22 cellular contexts compared by ENCODE assay signal in genomic region chr2:25619187-25619586, GRCh38. TPM values are rescaled to one million over a fixed set of nuclear protein-coding genes. Genes with fewer than 3 reads are reported as not detected.
DNase-seq lines count a peak whose midpoint lies in the region; ATAC-seq, FAIRE-seq and TF ChIP-seq lines count a peak whose summit lies in the region.
"Had no signal": no experiment of that assay in that cellular context is flagged by ENCODE, and none has a peak within 500 bp of the region (broad histone marks: within the 10 kb centered on the region; RNA-seq: fewer than 3 reads in every experiment).

No MANE protein-coding gene starts in this region.

- peak overlapping the region; percentile 91 to 97 (median 95) for H3K27ac Mint-ChIP-seq in nephron
- H3K27ac Mint-ChIP-seq in nephron progenitor cell = no peak overlapping the region
- H3K27ac Mint-ChIP-seq: activated CD4-positive, alpha-beta T cell treated with anti-CD3 and anti-CD28 coated beads, Interleukin-2, amount 10 ng/mL, durations not matched to agents 7 days and 5 days; activated naive CD8-positive, alpha-beta T cell treated with anti-CD3 and anti-CD28 coated beads for 36 hours; activated T-helper 2 cell treated with anti-CD3 and anti-CD28 coated beads, Interferon-gamma antibody, Interleukin-2, Interleukin-4, amounts not matched to agents 10 μg/mL and 5 μg/mL and 100 μg/mL, durations not matched to agents 14 hours and 24 hours and 36 hours; CD4-positive, alpha-beta T cell; neural progenitor cell had no signal

- H3K36me3 Mint-ChIP-seq in nephron (ENCODE audit: low read depth) = peaks cover 34% of the 10 kb centered on the region
- H3K36me3 Mint-ChIP-seq in nephron progenitor cell (ENCODE audit: low read depth) = peaks cover 40% of the 10 kb centered on the region
- H3K36me3 Mint-ChIP-seq: activated naive CD8-positive, alpha-beta T cell treated with anti-CD3 and anti-CD28 coated beads for 36 hours had no signal

- no peak for TF ChIP-seq RAD21 in A549 (conservative IDR thresholded peaks at IDR 0.05 in 1 of 2, IDR thresholded peaks at IDR 0.05 in 1 of 2)
- no peak for TF ChIP-seq RAD21 in Ishikawa (IDR thresholded peaks at IDR 0.05; ENCODE audit: low read depth)

- H3K9me3 ChIP-seq in A549 = no peaks in the 10 kb centered on the region
- no peaks in the 10 kb centered on the region for H3K9me3 ChIP-seq in breast epithelium
- H3K9me3 ChIP-seq: body of pancreas had no signal

- no peaks in the 10 kb centered on the region for H3K27me3 Mint-ChIP-seq in nephron (ENCODE audit: low read depth)
- H3K27me3 Mint-ChIP-seq in nephron progenitor cell (ENCODE audit: low read depth, poor library complexity) = no peaks in the 10 kb centered on the region
- H3K27me3 Mint-ChIP-seq: activated CD4-positive, alpha-beta T cell treated with anti-CD3 and anti-CD28 coated beads, Interleukin-2, amount 10 ng/mL, durations not matched to agents 7 days and 5 days; activated naive CD8-positive, alpha-beta T cell treated with anti-CD3 and anti-CD28 coated beads for 36 hours; CD4-positive, alpha-beta T cell had no signal

- FAIRE-seq in A549 (lab: Jason Lieb, UNC) = peak; percentile 49
- FAIRE-seq: colon had no signal

- no peak for ATAC-seq in A549

- whole genome bisulfite sequencing in A549 (ENCODE audit: missing lambda C conversion rate) = 42% methylated on average over 4 of the region's 4 CpGs

- H3K4me1 Mint-ChIP-seq in nephron = peaks cover 37% of the 10 kb centered on the region
- peaks cover 24% of the 10 kb centered on the region for H3K4me1 Mint-ChIP-seq in nephron progenitor cell
- H3K4me1 Mint-ChIP-seq: activated CD4-positive, alpha-beta T cell treated with anti-CD3 and anti-CD28 coated beads, Interleukin-2, amount 10 ng/mL, durations not matched to agents 7 days and 5 days had no signal

- in situ Hi-C loops in brain microvascular endothelial cell (cut with HindIII; ENCODE audit: low pct_ligation_motif_present, low sequenced_read_pairs) = no loop called here

- TF ChIP-seq EP300 in A549 (IDR thresholded peaks at IDR 0.05) = no peak
- TF ChIP-seq EP300 in Ishikawa (IDR thresholded peaks at IDR 0.05; ENCODE audit: borderline replicate concordance) = no peak

- no peak overlapping the region for H3K4me3 ChIP-seq in A549
- peak overlapping the region in 1 of 3 donors; percentile 0 for H3K4me3 ChIP-seq in breast epithelium
- H3K4me3 ChIP-seq in brain microvascular endothelial cell (ENCODE audit: low read depth, low read length) = no peak overlapping the region
- H3K4me3 ChIP-seq: body of pancreas, neural progenitor cell had no signal

- DNase-seq in A549 (ENCODE audit: low read depth in 1 of 2, low spot score in 1 of 2) (no peak), breast epithelium (ENCODE audit: low spot score in 2 of 2) (no peak), nephron progenitor cell (no peak), brain microvascular endothelial cell (no peak), NCI-H1092 (lab: John Stamatoyannopoulos, UW) (no peak), NCI-H2227 (lab: John Stamatoyannopoulos, UW; ENCODE audit: unreplicated experiment) (no peak)
- DNase-seq: activated CD4-positive, alpha-beta T cell treated with anti-CD3 and anti-CD28 coated beads, Interleukin-2, amount 10 ng/mL, durations not matched to agents 7 days and 5 days; activated naive CD8-positive, alpha-beta T cell treated with anti-CD3 and anti-CD28 coated beads for 36 hours; CD4-positive, alpha-beta T cell; endodermal cell; GF-D8; KBM-7; MV-4-11; NCI-H524 treated with DMSO at 0.1 percent for 48 hours; SIG-M5; T-helper 1 cell had no signal

- POLR2A ChIA-PET in A549 (lab: Yijun Ruan, JAX) = interaction anchor here (0.9 kb wide), 1 partner anchor 12 kb away, joined by 3 read pairs; no protein-coding TSS in a partner anchor

- peak overlapping the region; percentile 81 for H3K4me2 ChIP-seq in A549
- H3K4me2 ChIP-seq: neural progenitor cell had no signal

- peaks cover 39% of the 10 kb centered on the region for H3K4me1 ChIP-seq in A549
- peaks cover 0 to 23% of the 10 kb centered on the region in 2 donors for H3K4me1 ChIP-seq in breast epithelium

- CTCF ChIA-PET in A549 (lab: Yijun Ruan, JAX) = interaction anchor here (1.0 to 4.3 kb wide), 6 partner anchors 9 to 45 kb away, joined by 3 to 36 read pairs (median 4); no protein-coding TSS in a partner anchor

- TF ChIP-seq POLR2A in A549 (IDR thresholded peaks at IDR 0.05; ENCODE audit: low read length) (no peak), breast epithelium (IDR thresholded peaks at IDR 0.05) (no peak)

- intact Hi-C loops in breast epithelium (cut with DNase I; ENCODE audit: low total_unique reads) = no loop called here

- TF ChIP-seq CTCF in A549 (IDR thresholded peaks at IDR 0.05) (no peak), breast epithelium (IDR thresholded peaks at IDR 0.05) (no peak), nephron (IDR thresholded peaks at IDR 0.05; ENCODE audit: unreplicated experiment in 3 of 3) (no peak), nephron progenitor cell (IDR thresholded peaks at IDR 0.05) (no peak), brain microvascular endothelial cell (IDR thresholded peaks at IDR 0.05; ENCODE audit: low read depth, low read length, missing control alignments) (no peak)

- H3K4me3 Mint-ChIP-seq in nephron (no peak overlapping the region), nephron progenitor cell (no peak overlapping the region)
- H3K4me3 Mint-ChIP-seq: activated CD4-positive, alpha-beta T cell treated with anti-CD3 and anti-CD28 coated beads, Interleukin-2, amount 10 ng/mL, durations not matched to agents 7 days and 5 days; activated naive CD8-positive, alpha-beta T cell treated with anti-CD3 and anti-CD28 coated beads for 36 hours; CD4-positive, alpha-beta T cell; endodermal cell; neural progenitor cell had no signal

- H3K36me3 ChIP-seq in breast epithelium (no peaks in the 10 kb centered on the region), brain microvascular endothelial cell (replicated peaks) (no peaks in the 10 kb centered on the region)
- H3K36me3 ChIP-seq: neural progenitor cell had no signal

- H3K27ac ChIP-seq in A549 = peak overlapping the region in 1 of 2 experiments; percentile 68; a peak in 3 of 6 replicates
- H3K27ac ChIP-seq in breast epithelium = peak overlapping the region; percentile 50 to 68
- H3K27ac ChIP-seq in brain microvascular endothelial cell = no peak overlapping the region
- H3K27ac ChIP-seq: neural progenitor cell had no signal

- H3K9me3 Mint-ChIP-seq in nephron (peaks cover 5% of the 10 kb centered on the region), nephron progenitor cell (peaks cover 8% of the 10 kb centered on the region)
- H3K9me3 Mint-ChIP-seq: activated CD4-positive, alpha-beta T cell treated with anti-CD3 and anti-CD28 coated beads, Interleukin-2, amount 10 ng/mL, durations not matched to agents 7 days and 5 days; activated naive CD8-positive, alpha-beta T cell treated with anti-CD3 and anti-CD28 coated beads for 36 hours; activated T-helper 2 cell treated with anti-CD3 and anti-CD28 coated beads, Interferon-gamma antibody, Interleukin-2, Interleukin-4, amounts not matched to agents 10 μg/mL and 5 μg/mL and 100 μg/mL, durations not matched to agents 14 hours and 24 hours and 36 hours; CD4-positive, alpha-beta T cell; endodermal cell had no signal

- H3K27me3 ChIP-seq in breast epithelium = no peaks in the 10 kb centered on the region
- no peaks in the 10 kb centered on the region for H3K27me3 ChIP-seq in brain microvascular endothelial cell (replicated peaks)
- H3K27me3 ChIP-seq: body of pancreas, neural progenitor cell had no signal

TF ChIP-seq in A549, 52 proteins besides CTCF, POLR2A, EP300 and RAD21:
- TF ChIP-seq HOXB13 (CRISPR knock-in tag; IDR thresholded peaks at IDR 0.05; ENCODE audit: low read depth) (no peak), SMC3 (IDR thresholded peaks at IDR 0.05) (no peak), CEBPB (IDR thresholded peaks at IDR 0.05) (peak in 1 of 2 experiments; percentile 44; a peak in 2 of 4 replicates)
TF ChIP-seq in A549: peak in this region for 1.

TF ChIP-seq in Ishikawa, 13 proteins besides CTCF, POLR2A, EP300 and RAD21:
- TF ChIP-seq NFIC (IDR thresholded peaks at IDR 0.05) (no peak), CEBPB (IDR thresholded peaks at IDR 0.05) (peak; percentile 42; the same call in 1 of the 2 replicates)
TF ChIP-seq in Ishikawa: peak in this region for 1.

RNA-seq across cellular contexts. Expression of gene DTNB, which starts 54.2 kb away (rescaled TPM):
- polyA plus RNA-seq in A549 (2011; rRNA removed) (32.6 and 41.2 TPM in 2 replicates), A549 (2017; fragmentation: RNase III; extraction: RNeasy Plus Mini Kit Qiagen cat#74134 plus additional on column Dnase treatment) (11.2 to 12.1 TPM (median 12.0 TPM) in 3 replicates)
- 16.8 and 19.1 TPM in 2 replicates for polyA plus RNA-seq in A549 (2012; cell fraction: cytosol; rRNA removed)
- polyA plus RNA-seq in A549 (2012; cell fraction: nucleus; rRNA removed) = 17.0 and 21.0 TPM in 2 replicates
- 40.3 and 40.5 TPM in 2 replicates for polyA minus RNA-seq in A549 (2011; rRNA and poly(A)+ RNA removed)
- total RNA-seq in breast epithelium = 10 to 100 TPM in 2 of 3 donors, 1 to 10 TPM in 1; 7.8 to 63.4 (median 44.9) TPM
